Comparison of ENCODE assay signal across 1 cellular context in genomic region chr6:107246249-107246971, GRCh38.
A peak's percentile ranks its signal among the peaks of the same experiment; 100 is the strongest.
TF ChIP-seq lines count a peak whose summit lies in the region.

No MANE protein-coding gene starts in this region.

TF ChIP-seq in K562, 482 proteins besides CTCF, POLR2A, EP300 and RAD21 (continued from another document):
- no peak for TF ChIP-seq ELK3 (CRISPR knock-in tag; IDR thresholded peaks at IDR 0.05)
- TF ChIP-seq CREB1 (IDR thresholded peaks at IDR 0.05) = no peak
- no peak for TF ChIP-seq CREB1 (CRISPR knock-in tag; IDR thresholded peaks at IDR 0.05)
- TF ChIP-seq C11orf30 (IDR thresholded peaks at IDR 0.05; ENCODE audit: low read depth) = peak; percentile 67
- TF ChIP-seq KAT8 (IDR thresholded peaks at IDR 0.05; ENCODE audit: low read depth) = no peak
- TF ChIP-seq TAF15 (IDR thresholded peaks at IDR 0.05; ENCODE audit: low read depth, low read length) = no peak
